In genomic region chr17:82449136-82449882, GRCh38 we compare ENCODE assay signal across 9 cellular contexts. TPM values are rescaled to one million over a fixed set of nuclear protein-coding genes. Genes with fewer than 3 reads are reported as not detected.
DNase-seq lines count a peak whose midpoint lies in the region; ATAC-seq, FAIRE-seq and TF ChIP-seq lines count a peak whose summit lies in the region.
"Had no signal": no experiment of that assay in that cellular context is flagged by ENCODE, and none has a peak within 500 bp of the region (broad histone marks: within the 10 kb centered on the region; RNA-seq: fewer than 3 reads in every experiment).

No MANE protein-coding gene starts in this region.

- intact Hi-C loops in GM12878 (cut with micrococcal nuclease; ENCODE audit: unreplicated experiment) = loop anchor here (1.0 to 5.0 kb wide), 2 partner anchors 9 to 103 kb away; partner anchors contain the start of gene NARF

- peaks cover 4% of the 10 kb centered on the region for H3K4me1 ChIP-seq in GM12878 (ENCODE audit: control insufficient read depth, insufficient read depth, low read length)
- H3K4me1 ChIP-seq in mesodermal cell (ENCODE audit: control insufficient read depth, insufficient read depth, low read length, poor library complexity, severe bottlenecking) = peaks cover 8% of the 10 kb centered on the region

- ATAC-seq in HG03097 (IDR thresholded peaks at IDR 0.05; ENCODE audit: low FRiP score, unreplicated experiment) (peak; percentile 46), GM12878 (peak; percentile 87)

- H3K9me3 ChIP-seq in GM12878 (replicated peaks; ENCODE audit: control insufficient read depth, insufficient read depth, low read length) (no peaks in the 10 kb centered on the region; the same call in 2 of the 3 replicates), mesodermal cell (ENCODE audit: control insufficient read depth, low read length) (peaks cover 6% of the 10 kb centered on the region)

- CTCF ChIA-PET in GM12878 (lab: Yijun Ruan, JAX) = interaction anchor here (0.6 to 1.9 kb wide), 11 partner anchors 11 to 104 kb away, joined by 3 to 12 read pairs (median 4); no protein-coding TSS in a partner anchor

- no peak for TF ChIP-seq CTCF in GM12878 (IDR thresholded peaks at IDR 0.05 in 2 of 3, conservative IDR thresholded peaks at IDR 0.05 in 1 of 3; ENCODE audit: control insufficient read depth in 2 of 3, extremely low read depth in 1 of 3, insufficient read depth in 1 of 3, low read depth in 3 of 3, low read length in 3 of 3)

- peak; percentile 98 for FAIRE-seq in GM12878 (lab: Jason Lieb, UNC)
- FAIRE-seq: A204.1 had no signal

- WGBS in GM12878 (ENCODE audit: insufficient coverage, insufficient replicate concordance, low lambda C conversion rate, missing lambda C conversion rate) = under 1% methylated on average over 29 of the region's 29 CpGs
- WGBS in mesodermal cell (ENCODE audit: insufficient coverage in 2 of 2), 2 experiments = 91 to 96% methylated on average over 27 to 29 of the region's 29 CpGs

- no peaks in the 10 kb centered on the region for H3K27me3 Mint-ChIP-seq in T-helper 1 cell treated with Interleukin-12 subunit alpha and Interleukin-12 subunit beta and Interleukin-4 antibody, amounts not matched to agents 30 μg/mL and 1 μg/mL, for 36 hours (ENCODE audit: low read depth)

- TF ChIP-seq POLR2A in GM12878 (IDR thresholded peaks at IDR 0.05; ENCODE audit: low read depth, low read length) = peak; percentile 92

- H3K4me2 ChIP-seq in GM12878 (ENCODE audit: control insufficient read depth, insufficient read depth) = peak overlapping the region; percentile 84

- H3K4me3 ChIP-seq in GM12878 (peak overlapping the region; percentile 93), mesodermal cell (ENCODE audit: extremely low read depth, insufficient read depth, low read length, poor library complexity, severe bottlenecking) (peak overlapping the region; percentile 90)

- H3K36me3 ChIP-seq in GM12878 (ENCODE audit: control insufficient read depth in 2 of 2, insufficient read depth in 2 of 2, low read length in 1 of 2) = peaks cover 10 to 18% of the 10 kb centered on the region in 2 experiments
- peaks cover 18% of the 10 kb centered on the region for H3K36me3 ChIP-seq in mesodermal cell (ENCODE audit: control insufficient read depth, insufficient read depth, low read length)

- peak; percentile 52 to 55; a peak in 3 of 4 replicates for TF ChIP-seq EP300 in GM12878 (IDR thresholded peaks at IDR 0.05; ENCODE audit: borderline replicate concordance in 1 of 2, control insufficient read depth in 1 of 2, low read depth in 2 of 2, low read length in 2 of 2)

- 0 out of 2 replicates have a peak, but pooled peaks have one; percentile 6 for TF ChIP-seq RAD21 in GM12878 (IDR thresholded peaks at IDR 0.05; ENCODE audit: insufficient read depth, low read depth, low read length)

- peaks cover 32% of the 10 kb centered on the region for H3K4me1 Mint-ChIP-seq in T-helper 1 cell treated with Interleukin-12 subunit alpha and Interleukin-12 subunit beta and Interleukin-4 antibody, amounts not matched to agents 30 μg/mL and 1 μg/mL, for 36 hours (ENCODE audit: low read depth)

- peak overlapping the region; percentile 97 for H3K27ac ChIP-seq in GM12878 (ENCODE audit: control insufficient read depth, insufficient read depth)
- no peak overlapping the region for H3K27ac ChIP-seq in mesodermal cell (ENCODE audit: low read depth, low read length, severe bottlenecking)

- in situ Hi-C loops in GM12878 (cut with MboI) = no loop called here

- H3K27me3 ChIP-seq in GM12878 (replicated peaks in 1 of 2; ENCODE audit: control insufficient read depth in 2 of 2, insufficient read depth in 2 of 2, low read length in 1 of 2) = no peaks in the 10 kb centered on the region

- H4K20me1 ChIP-seq in GM12878 (ENCODE audit: control insufficient read depth, insufficient read depth) = no peaks in the 10 kb centered on the region; the same call in none of the 2 replicates

- no TSS peak for BruUV-seq in GM12878 (replicated peaks; lab: Mats Ljungman, UMichigan)

- RAD21 ChIA-PET in GM12878 (lab: Charles Lee; ENCODE audit: unreplicated experiment) = interaction anchor here (0.9 to 1.4 kb wide), 7 partner anchors 8 to 105 kb away, joined by 3 to 4 read pairs (median 3); no protein-coding TSS in a partner anchor

- DNase-seq in NCI-H146 (lab: John Stamatoyannopoulos, UW) (peak; percentile 7), NCI-H146 treated with DMSO at 0.1 percent for 48 hours (lab: John Stamatoyannopoulos, UW; ENCODE audit: unreplicated experiment) (no peak), GM12878 (ENCODE audit: low read depth, low spot score) (peak; percentile 65), NCI-H2196 (lab: John Stamatoyannopoulos, UW; ENCODE audit: unreplicated experiment) (no peak)
- peak; percentile 27 for DNase-seq in stimulated activated CD8-positive, alpha-beta memory T cell treated with anti-CD3 and anti-CD28 coated beads, Interleukin-7, amount 100 ng/mL, for 24 hours (ENCODE audit: low read depth)

- peak overlapping the region; percentile 98 for H3K27ac Mint-ChIP-seq in T-helper 1 cell treated with Interleukin-12 subunit alpha and Interleukin-12 subunit beta and Interleukin-4 antibody, amounts not matched to agents 30 μg/mL and 1 μg/mL, for 36 hours

- H3K4me3 Mint-ChIP-seq in T-helper 1 cell treated with Interleukin-12 subunit alpha and Interleukin-12 subunit beta and Interleukin-4 antibody, amounts not matched to agents 30 μg/mL and 1 μg/mL, for 36 hours = peak overlapping the region; percentile 97

- peaks cover 25% of the 10 kb centered on the region for H3K36me3 Mint-ChIP-seq in T-helper 1 cell treated with Interleukin-12 subunit alpha and Interleukin-12 subunit beta and Interleukin-4 antibody, amounts not matched to agents 30 μg/mL and 1 μg/mL, for 36 hours (ENCODE audit: low read depth)

- SMC1A ChIA-PET in GM12878 (lab: Charles Lee; ENCODE audit: uncharacterized antibody, unreplicated experiment) = interaction anchor here (1.0 to 1.4 kb wide), 3 partner anchors 8 to 96 kb away, joined by 3 to 8 read pairs (median 6); partner anchors contain the start of gene OGFOD3

- POLR2A ChIA-PET in GM12878 (lab: Charles Lee) = interaction anchor here (0.5 to 2.3 kb wide), 14 partner anchors 8 to 557 kb away, joined by 3 to 16 read pairs (median 3); partner anchors contain the start of genes DCXR, NARF and OGFOD3

- H3K9me3 Mint-ChIP-seq in T-helper 1 cell treated with Interleukin-12 subunit alpha and Interleukin-12 subunit beta and Interleukin-4 antibody, amounts not matched to agents 30 μg/mL and 1 μg/mL, for 36 hours = no peaks in the 10 kb centered on the region

- H2AFZ ChIP-seq in GM12878 (ENCODE audit: control insufficient read depth, low read depth, low read length) = peak overlapping the region; percentile 30

- H3K79me2 ChIP-seq in GM12878 (ENCODE audit: control insufficient read depth, insufficient read depth, low read length) = peaks cover 41% of the 10 kb centered on the region

- H3K9ac ChIP-seq in GM12878 (ENCODE audit: control insufficient read depth, insufficient read depth, low read length) = peak overlapping the region; percentile 87

RNA-seq across cellular contexts. Expression of gene CYBC1, which starts 1.2 kb away (rescaled TPM):
- 374 and 423 TPM in 2 replicates for total RNA-seq in GM12878 (2013; cell fraction: nucleolus; rRNA removed)
- 119 and 141 TPM in 2 replicates for total RNA-seq in GM12878 (2014; rRNA removed)
- total RNA-seq in GM12878 (2014; rRNA removed; fragmentation: Illumina TruSeq; extraction: Trizol) = 93.1 and 97.9 TPM in 2 replicates
- total RNA-seq in GM12878 (2021) = 156 and 159 TPM in 2 replicates
- polyA plus RNA-seq in GM12878 (2011; ENCODE audit: low read depth) = 98.7 TPM
- polyA plus RNA-seq in GM12878 (2011; rRNA removed) = 101 and 125 TPM in 2 replicates
- 197 and 266 TPM in 2 replicates for polyA plus RNA-seq in GM12878 (2011; cell fraction: cytosol; rRNA removed)
- 419 and 530 TPM in 2 replicates for polyA plus RNA-seq in GM12878 (2011; cell fraction: nucleus; rRNA removed)
- polyA plus RNA-seq in GM12878 (2012) = 155 and 177 TPM in 2 replicates
- polyA plus RNA-seq in GM12878 (2014; fragmentation: Illumina TruSeq; extraction: Trizol) = 81.7 and 120 TPM in 2 replicates
- polyA plus RNA-seq in GM12878 (2014; fragmentation: Nextera tagmentation; extraction: Ambion mirVana) = 1 to 10 TPM; 4.2 to 8.5 TPM
- polyA plus RNA-seq in GM12878 (2014; rRNA removed) = 162 and 194 TPM in 2 replicates
- 100 to 1,000 TPM; 150 to 157 TPM for polyA plus RNA-seq in GM12878 (2016; fragmentation: Nextera tagmentation; extraction: Ambion mirVana)
- polyA minus RNA-seq in GM12878 (2011; rRNA and poly(A)+ RNA removed) = 79.4 and 160 TPM in 2 replicates
- polyA minus RNA-seq in GM12878 (2011; cell fraction: cytosol; rRNA and poly(A)+ RNA removed) = 79.5 and 85.7 TPM in 2 replicates
- polyA minus RNA-seq in GM12878 (2011; cell fraction: nucleus; rRNA and poly(A)+ RNA removed) = 112 and 194 TPM in 2 replicates
- polyA plus RNA-seq in mesodermal cell (2013, experiment 1 of 2) = 45.6 TPM
- polyA plus RNA-seq in mesodermal cell (2013, experiment 2 of 2) = 40.3 TPM

RNA-seq across cellular contexts. Expression of gene NARF, which starts 9.2 kb away (rescaled TPM):
- 167 and 178 TPM in 2 replicates for total RNA-seq in GM12878 (2013; cell fraction: nucleolus; rRNA removed)
- 35.5 and 44.1 TPM in 2 replicates for total RNA-seq in GM12878 (2014; rRNA removed)
- 29.2 and 29.4 TPM in 2 replicates for total RNA-seq in GM12878 (2014; rRNA removed; fragmentation: Illumina TruSeq; extraction: Trizol)
- total RNA-seq in GM12878 (2021) = 65.3 and 65.8 TPM in 2 replicates
- 72.0 TPM for polyA plus RNA-seq in GM12878 (2011; ENCODE audit: low read depth)
- polyA plus RNA-seq in GM12878 (2011; rRNA removed) = 120 and 138 TPM in 2 replicates
- polyA plus RNA-seq in GM12878 (2011; cell fraction: cytosol; rRNA removed) = 128 and 152 TPM in 2 replicates
- polyA plus RNA-seq in GM12878 (2011; cell fraction: nucleus; rRNA removed) = 170 and 183 TPM in 2 replicates
- 120 and 130 TPM in 2 replicates for polyA plus RNA-seq in GM12878 (2012)
- polyA plus RNA-seq in GM12878 (2014; fragmentation: Illumina TruSeq; extraction: Trizol) = 22.4 and 42.7 TPM in 2 replicates
- polyA plus RNA-seq in GM12878 (2014; fragmentation: Nextera tagmentation; extraction: Ambion mirVana) = 10 to 100 TPM; 16.7 to 27.4 TPM
- 50.9 and 56.1 TPM in 2 replicates for polyA plus RNA-seq in GM12878 (2014; rRNA removed)
- 100 to 1,000 TPM; 115 to 126 TPM for polyA plus RNA-seq in GM12878 (2016; fragmentation: Nextera tagmentation; extraction: Ambion mirVana)
- 81.9 and 82.4 TPM in 2 replicates for polyA minus RNA-seq in GM12878 (2011; rRNA and poly(A)+ RNA removed)
- polyA minus RNA-seq in GM12878 (2011; cell fraction: cytosol; rRNA and poly(A)+ RNA removed) = 27.1 and 29.1 TPM in 2 replicates
- polyA minus RNA-seq in GM12878 (2011; cell fraction: nucleus; rRNA and poly(A)+ RNA removed) = 29.7 and 37.7 TPM in 2 replicates
- 120 TPM for polyA plus RNA-seq in mesodermal cell (2013, experiment 1 of 2)
- 106 TPM for polyA plus RNA-seq in mesodermal cell (2013, experiment 2 of 2)

RNA-seq across cellular contexts. Expression of gene OGFOD3, which starts 30.9 kb away (rescaled TPM):
- total RNA-seq in GM12878 (2013; cell fraction: nucleolus; rRNA removed) = 32.4 and 38.4 TPM in 2 replicates
- 21.0 TPM in 2 replicates for total RNA-seq in GM12878 (2014; rRNA removed)
- total RNA-seq in GM12878 (2014; rRNA removed; fragmentation: Illumina TruSeq; extraction: Trizol) = 10.3 and 11.6 TPM in 2 replicates
- total RNA-seq in GM12878 (2021) = 25.8 and 29.6 TPM in 2 replicates
- polyA plus RNA-seq in GM12878 (2011; ENCODE audit: low read depth) = 6.8 TPM
- 10.8 and 16.9 TPM in 2 replicates for polyA plus RNA-seq in GM12878 (2011; rRNA removed)
- 31.6 and 39.7 TPM in 2 replicates for polyA plus RNA-seq in GM12878 (2011; cell fraction: cytosol; rRNA removed)
- 33.0 and 43.8 TPM in 2 replicates for polyA plus RNA-seq in GM12878 (2011; cell fraction: nucleus; rRNA removed)
- 15.1 and 18.3 TPM in 2 replicates for polyA plus RNA-seq in GM12878 (2012)
- 4.2 and 10.2 TPM in 2 replicates for polyA plus RNA-seq in GM12878 (2014; fragmentation: Illumina TruSeq; extraction: Trizol)
- 1 to 10 TPM in 1 of 2 experiments, under 1 TPM in 1; 0.48 to 2.4 TPM for polyA plus RNA-seq in GM12878 (2014; fragmentation: Nextera tagmentation; extraction: Ambion mirVana)
- 19.6 and 23.7 TPM in 2 replicates for polyA plus RNA-seq in GM12878 (2014; rRNA removed)
- polyA plus RNA-seq in GM12878 (2016; fragmentation: Nextera tagmentation; extraction: Ambion mirVana) = 10 to 100 TPM; 25.9 to 28.4 TPM
- 18.4 and 28.0 TPM in 2 replicates for polyA minus RNA-seq in GM12878 (2011; rRNA and poly(A)+ RNA removed)
- 12.6 and 16.9 TPM in 2 replicates for polyA minus RNA-seq in GM12878 (2011; cell fraction: cytosol; rRNA and poly(A)+ RNA removed)
- polyA minus RNA-seq in GM12878 (2011; cell fraction: nucleus; rRNA and poly(A)+ RNA removed) = 5.7 and 14.4 TPM in 2 replicates
- 21.7 TPM for polyA plus RNA-seq in mesodermal cell (2013, experiment 1 of 2)
- polyA plus RNA-seq in mesodermal cell (2013, experiment 2 of 2) = 19.4 TPM

RNA-seq across cellular contexts. Expression of gene HEXD, which starts 31.2 kb away (rescaled TPM):
- 34.6 and 37.8 TPM in 2 replicates for total RNA-seq in GM12878 (2013; cell fraction: nucleolus; rRNA removed)
- total RNA-seq in GM12878 (2014; rRNA removed) (10.8 and 12.7 TPM in 2 replicates), GM12878 (2014; rRNA removed; fragmentation: Illumina TruSeq; extraction: Trizol) (5.8 and 6.4 TPM in 2 replicates), GM12878 (2021) (15.9 and 16.4 TPM in 2 replicates)
- polyA plus RNA-seq in GM12878 (2011; ENCODE audit: low read depth) = 4.9 TPM
- polyA plus RNA-seq in GM12878 (2011; rRNA removed) (5.1 and 7.6 TPM in 2 replicates), GM12878 (2014; fragmentation: Illumina TruSeq; extraction: Trizol) (5.0 and 6.3 TPM in 2 replicates), GM12878 (2014; fragmentation: Nextera tagmentation; extraction: Ambion mirVana) (1 to 10 TPM; 1.6 to 1.9 TPM), GM12878 (2014; rRNA removed) (21.9 and 24.2 TPM in 2 replicates), GM12878 (2016; fragmentation: Nextera tagmentation; extraction: Ambion mirVana) (1 to 10 TPM; 4.9 to 8.7 TPM)
- polyA plus RNA-seq in GM12878 (2011; cell fraction: cytosol; rRNA removed) = 7.5 and 11.0 TPM in 2 replicates
- 119 and 120 TPM in 2 replicates for polyA plus RNA-seq in GM12878 (2011; cell fraction: nucleus; rRNA removed)
- 9.6 and 13.9 TPM in 2 replicates for polyA plus RNA-seq in GM12878 (2012)
- polyA minus RNA-seq in GM12878 (2011; rRNA and poly(A)+ RNA removed) = 2.5 and 5.6 TPM in 2 replicates
- polyA minus RNA-seq in GM12878 (2011; cell fraction: cytosol; rRNA and poly(A)+ RNA removed) = 2.1 TPM in 2 replicates
- 8.1 and 10.9 TPM in 2 replicates for polyA minus RNA-seq in GM12878 (2011; cell fraction: nucleus; rRNA and poly(A)+ RNA removed)
- 21.9 TPM for polyA plus RNA-seq in mesodermal cell (2013, experiment 1 of 2)
- polyA plus RNA-seq in mesodermal cell (2013, experiment 2 of 2) = 20.8 TPM

Comparison
In these comparisons a context has a peak if more than half of its experiments do, and no peak if none do; other contexts are left out.
1. DNase-seq: peak in NCI-H146 (single experiment), GM12878 (single experiment) and stimulated activated CD8-positive, alpha-beta memory T cell treated with anti-CD3 and anti-CD28 coated beads, Interleukin-7, amount 100 ng/mL, for 24 hours (single experiment); none in NCI-H146 treated with DMSO at 0.1 percent for 48 hours (single experiment) and NCI-H2196 (single experiment).